Comparison of ENCODE assay signal across 8 cellular contexts in genomic region chr2:206693399-206694137, GRCh38. TPM values are rescaled to one million over a fixed set of nuclear protein-coding genes. Genes with fewer than 3 reads are reported as not detected.
DNase-seq lines count a peak whose midpoint lies in the region; ATAC-seq, FAIRE-seq and TF ChIP-seq lines count a peak whose summit lies in the region.

No MANE protein-coding gene starts in this region.

- POLR2A ChIA-PET in T-cell (lab: Charles Lee): no interaction called here

- H3K27ac Mint-ChIP-seq in T-cell: no peak overlapping the region
- H3K27ac Mint-ChIP-seq in naive B cell: no peak overlapping the region

- peak; percentile 19 to 48 for DNase-seq in activated CD4-positive, alpha-beta T cell treated with anti-CD3 and anti-CD28 coated beads for 4 hours
- no peak for DNase-seq in activated CD4-positive, alpha-beta T cell treated with anti-CD3 and anti-CD28 coated beads, Interleukin-2, amount 50 U/mL, for 4 hours
- peak; percentile 17 for DNase-seq in H54 (ENCODE audit: insufficient read length, low spot score)
- peak; percentile 70 for DNase-seq in NCI-H1436 (lab: John Stamatoyannopoulos, UW)
- peak in 15 of 34 experiments; percentile 1 to 44 (median 9) for DNase-seq in T-cell
- DNase-seq in epithelial cell of proximal tubule (ENCODE audit: low read depth): peak; percentile 32
- DNase-seq in naive B cell: peak; percentile 34
- no peak for DNase-seq in NK-92 (lab: John Stamatoyannopoulos, UW; ENCODE audit: unreplicated experiment)

- peak; percentile 69 for TF ChIP-seq CTCF in epithelial cell of proximal tubule (conservative IDR thresholded peaks at IDR 0.05; ENCODE audit: low read depth, low read length)

- no peak overlapping the region for H3K4me3 ChIP-seq in epithelial cell of proximal tubule (ENCODE audit: low read depth, low read length)

- H3K4me3 Mint-ChIP-seq in T-cell (no peak overlapping the region), naive B cell (no peak overlapping the region)

- H3K36me3 Mint-ChIP-seq in T-cell (no peaks in the 10 kb centered on the region), naive B cell (no peaks in the 10 kb centered on the region)

- ATAC-seq in T-cell (replicated peaks in 1 of 4): peak in 3 of 4 experiments; percentile 24 to 44 (median 42)
- peak in 1 of 2 donors; percentile 36 for ATAC-seq in naive B cell (ENCODE audit: low read depth in 2 of 2)

- peak; percentile 87 for FAIRE-seq in H54 (lab: Jason Lieb, UNC)

- H3K27me3 Mint-ChIP-seq in T-cell (no peaks in the 10 kb centered on the region), naive B cell (peaks cover 4 to 29% (median 19%) of the 10 kb centered on the region in 3 donors)

- CTCF ChIA-PET in T-cell (lab: Charles Lee): no interaction called here

- peaks cover 4 to 5% (median 5%) of the 10 kb centered on the region in 3 donors for H3K4me1 Mint-ChIP-seq in T-cell
- H3K4me1 Mint-ChIP-seq in naive B cell: peaks cover 0 to 4% (median 0%) of the 10 kb centered on the region in 3 donors

- H3K9me3 Mint-ChIP-seq in T-cell (no peaks in the 10 kb centered on the region), naive B cell (no peaks in the 10 kb centered on the region)

- no peak for TF ChIP-seq POLR2A in H54 (IDR thresholded peaks at IDR 0.05; ENCODE audit: low read depth, low read length)

RNA-seq across cellular contexts. Expression of gene DYTN, which starts 24.6 kb away (rescaled TPM):
- total RNA-seq in T-cell (not detected), epithelial cell of proximal tubule (not detected in 2 replicates)
- not detected for polyA plus RNA-seq in naive B cell (ENCODE audit: low read depth in 6 of 6)

RNA-seq across cellular contexts. Expression of gene FAM237A, which starts 51.3 kb away (rescaled TPM):
- total RNA-seq in T-cell (not detected), epithelial cell of proximal tubule (not detected in 2 replicates)
- not detected for polyA plus RNA-seq in naive B cell (ENCODE audit: low read depth in 6 of 6)

Comparison
In these comparisons a context has a peak if more than half of its experiments do, and no peak if none do; other contexts are left out.
1. DNase-seq: peak in activated CD4-positive, alpha-beta T cell treated with anti-CD3 and anti-CD28 coated beads for 4 hours (2 of 2), H54 (single experiment), NCI-H1436 (single experiment), epithelial cell of proximal tubule (single experiment) and naive B cell (single experiment); none in activated CD4-positive, alpha-beta T cell treated with anti-CD3 and anti-CD28 coated beads, Interleukin-2, amount 50 U/mL, for 4 hours (0 of 2) and NK-92 (single experiment).